ENCODE assay signal across 8 cellular contexts in the genomic region with DNA sequence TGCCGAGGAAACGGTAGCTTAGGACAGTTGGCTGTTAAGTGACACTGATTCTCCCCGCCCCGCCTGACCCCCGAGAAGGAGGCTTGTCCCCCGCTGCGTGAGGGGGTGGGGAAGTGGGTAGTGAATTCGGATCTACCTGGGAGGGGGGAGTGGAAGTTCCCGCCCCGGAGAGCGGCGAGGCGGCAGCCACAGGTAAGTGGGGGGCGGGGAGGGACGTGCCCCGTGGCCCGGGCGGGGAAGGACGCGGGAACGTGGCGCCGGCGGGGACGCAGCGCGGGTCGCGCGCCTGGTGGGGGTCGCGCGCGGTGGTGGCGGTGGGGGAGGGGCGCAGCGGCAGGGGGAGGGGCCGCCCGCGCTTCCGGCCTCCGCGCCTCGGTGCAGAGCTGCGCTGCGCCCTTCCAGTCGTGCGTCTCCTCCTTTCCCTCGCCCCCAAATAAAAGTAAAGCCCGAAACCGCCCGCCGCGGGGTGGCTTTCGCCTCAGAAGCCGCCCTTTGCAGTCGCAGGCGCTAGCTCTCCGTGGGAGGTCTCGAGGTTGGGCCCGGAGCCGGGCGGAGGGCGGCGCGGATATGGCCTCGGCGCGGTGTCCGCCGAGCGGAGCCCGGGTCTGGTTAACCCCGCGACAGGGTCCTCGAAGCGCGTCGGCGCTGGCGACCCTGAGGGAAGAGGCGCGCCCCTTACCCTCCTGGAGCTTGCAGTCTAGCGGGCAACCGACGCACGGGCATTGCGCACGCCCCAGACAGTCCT.
DNase-seq lines count a peak whose midpoint lies in the region; ATAC-seq lines count a peak whose summit lies in the region.

No MANE protein-coding gene starts in this region.

- H3K36me3 ChIP-seq in duodenal mucosa (ENCODE audit: control insufficient read depth in 1 of 2, insufficient read depth in 2 of 2, low read length in 2 of 2), result no peaks in the 10 kb centered on the region

- no peaks in the 10 kb centered on the region for H3K27me3 ChIP-seq in duodenal mucosa (ENCODE audit: control insufficient read depth in 1 of 2, insufficient read depth in 2 of 2, low read length in 2 of 2)

- H3K4me3 Mint-ChIP-seq in memory B cell, result peak overlapping the region; percentile 98

- peaks cover 3 to 8% of the 10 kb centered on the region in 2 donors for H3K4me1 ChIP-seq in duodenal mucosa (ENCODE audit: control insufficient read depth in 1 of 2, insufficient read depth in 2 of 2, low read length in 2 of 2)

- H3K4me3 ChIP-seq in duodenal mucosa (ENCODE audit: low read depth in 1 of 2, low read length in 2 of 2), result peak overlapping the region; percentile 92

- no peaks in the 10 kb centered on the region for H3K27me3 Mint-ChIP-seq in memory B cell

- DNase-seq in NCI-H1436 (lab: John Stamatoyannopoulos, UW) (peak; percentile 72), NCI-H1436 treated with DMSO at 0.1 percent for 48 hours (lab: John Stamatoyannopoulos, UW) (no peak), NCI-H1694 treated with DMSO at 0.1 percent for 48 hours (lab: John Stamatoyannopoulos, UW) (peak; percentile 39), memory B cell (ENCODE audit: low spot score in 2 of 2) (peak; percentile 79)
- peak; percentile 65 to 73 for DNase-seq in activated CD4-positive, alpha-beta T cell treated with anti-CD3 and anti-CD28 coated beads, Interleukin-2, amount 50 U/mL, for 24 hours (ENCODE audit: low read depth in 1 of 2, low spot score in 1 of 2)
- peak; percentile 65 for DNase-seq in stimulated activated CD8-positive, alpha-beta memory T cell treated with anti-CD3 and anti-CD28 coated beads, Interleukin-15, amount 100 ng/mL, for 24 hours (ENCODE audit: low read depth)

- H3K4me1 Mint-ChIP-seq in memory B cell, result peaks cover 15% of the 10 kb centered on the region

- H3K9me3 ChIP-seq in duodenal mucosa (ENCODE audit: control insufficient read depth in 1 of 2, low read length in 2 of 2), result no peaks in the 10 kb centered on the region

- peak; percentile 36 for ATAC-seq in HG02588 (IDR thresholded peaks at IDR 0.05; ENCODE audit: unreplicated experiment)
- peak; percentile 49 for ATAC-seq in memory B cell (ENCODE audit: low read depth)

- peak overlapping the region; percentile 69 to 86 for H3K9ac ChIP-seq in duodenal mucosa (ENCODE audit: low read depth in 1 of 2, low read length in 2 of 2)

- H3K36me3 Mint-ChIP-seq in memory B cell, result peaks cover 2% of the 10 kb centered on the region

- peak overlapping the region; percentile 97 for H3K27ac Mint-ChIP-seq in memory B cell

- peak overlapping the region; percentile 98 for H3K27ac ChIP-seq in duodenal mucosa (ENCODE audit: low read depth, low read length)

- H3K9me3 Mint-ChIP-seq in memory B cell, result peaks cover 1% of the 10 kb centered on the region
